8 cellular contexts compared by ENCODE assay signal in the genomic region with DNA sequence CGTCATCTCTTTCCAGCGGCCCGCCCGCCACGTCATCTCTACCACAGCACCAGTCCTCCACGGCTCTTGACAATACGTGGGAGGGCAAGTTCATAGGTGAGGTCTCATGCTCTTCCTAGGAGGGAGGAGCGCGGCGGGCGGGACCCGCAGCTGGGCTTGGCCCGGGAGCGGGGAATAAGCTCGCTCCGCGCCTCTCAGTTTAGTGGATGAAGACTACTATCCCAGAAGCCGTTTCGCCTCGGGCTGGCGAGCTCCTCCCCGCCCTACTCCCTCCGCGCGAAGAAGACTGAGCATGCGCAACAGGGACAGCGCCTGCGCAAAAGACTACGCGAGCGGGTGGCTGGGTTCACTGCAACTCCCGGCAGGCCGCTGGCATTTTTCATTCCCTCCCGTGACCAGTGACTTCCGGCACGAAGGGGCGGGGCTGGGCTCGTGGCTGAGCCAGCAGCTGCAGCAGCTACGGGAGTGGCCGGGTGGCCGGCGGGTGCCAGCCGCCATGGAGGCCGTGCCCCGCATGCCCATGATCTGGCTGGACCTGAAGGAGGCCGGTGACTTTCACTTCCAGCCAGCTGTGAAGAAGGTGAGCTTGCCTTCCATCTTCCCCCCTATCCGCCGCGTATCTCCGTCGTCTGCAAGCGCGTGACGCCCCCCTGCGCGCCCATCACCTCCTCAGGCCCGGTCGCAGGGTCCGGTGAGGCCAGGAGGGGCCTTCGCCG. TPM values are rescaled to one million over a fixed set of nuclear protein-coding genes. Genes with fewer than 3 reads are reported as not detected.
DNase-seq lines count a peak whose midpoint lies in the region; ATAC-seq and TF ChIP-seq lines count a peak whose summit lies in the region.

A gene with protein sequence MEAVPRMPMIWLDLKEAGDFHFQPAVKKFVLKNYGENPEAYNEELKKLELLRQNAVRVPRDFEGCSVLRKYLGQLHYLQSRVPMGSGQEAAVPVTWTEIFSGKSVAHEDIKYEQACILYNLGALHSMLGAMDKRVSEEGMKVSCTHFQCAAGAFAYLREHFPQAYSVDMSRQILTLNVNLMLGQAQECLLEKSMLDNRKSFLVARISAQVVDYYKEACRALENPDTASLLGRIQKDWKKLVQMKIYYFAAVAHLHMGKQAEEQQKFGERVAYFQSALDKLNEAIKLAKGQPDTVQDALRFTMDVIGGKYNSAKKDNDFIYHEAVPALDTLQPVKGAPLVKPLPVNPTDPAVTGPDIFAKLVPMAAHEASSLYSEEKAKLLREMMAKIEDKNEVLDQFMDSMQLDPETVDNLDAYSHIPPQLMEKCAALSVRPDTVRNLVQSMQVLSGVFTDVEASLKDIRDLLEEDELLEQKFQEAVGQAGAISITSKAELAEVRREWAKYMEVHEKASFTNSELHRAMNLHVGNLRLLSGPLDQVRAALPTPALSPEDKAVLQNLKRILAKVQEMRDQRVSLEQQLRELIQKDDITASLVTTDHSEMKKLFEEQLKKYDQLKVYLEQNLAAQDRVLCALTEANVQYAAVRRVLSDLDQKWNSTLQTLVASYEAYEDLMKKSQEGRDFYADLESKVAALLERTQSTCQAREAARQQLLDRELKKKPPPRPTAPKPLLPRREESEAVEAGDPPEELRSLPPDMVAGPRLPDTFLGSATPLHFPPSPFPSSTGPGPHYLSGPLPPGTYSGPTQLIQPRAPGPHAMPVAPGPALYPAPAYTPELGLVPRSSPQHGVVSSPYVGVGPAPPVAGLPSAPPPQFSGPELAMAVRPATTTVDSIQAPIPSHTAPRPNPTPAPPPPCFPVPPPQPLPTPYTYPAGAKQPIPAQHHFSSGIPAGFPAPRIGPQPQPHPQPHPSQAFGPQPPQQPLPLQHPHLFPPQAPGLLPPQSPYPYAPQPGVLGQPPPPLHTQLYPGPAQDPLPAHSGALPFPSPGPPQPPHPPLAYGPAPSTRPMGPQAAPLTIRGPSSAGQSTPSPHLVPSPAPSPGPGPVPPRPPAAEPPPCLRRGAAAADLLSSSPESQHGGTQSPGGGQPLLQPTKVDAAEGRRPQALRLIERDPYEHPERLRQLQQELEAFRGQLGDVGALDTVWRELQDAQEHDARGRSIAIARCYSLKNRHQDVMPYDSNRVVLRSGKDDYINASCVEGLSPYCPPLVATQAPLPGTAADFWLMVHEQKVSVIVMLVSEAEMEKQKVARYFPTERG (N-terminal part only) (plus strand): TSS at position 421 of the 716 bp plus-strand sequence. CDS start 76 bp downstream, at position 497.

- peaks cover 0 to 12% (median 0%) of the 10 kb centered on the region in 3 experiments for H3K36me3 ChIP-seq in naive thymus-derived CD4-positive, alpha-beta T cell (ENCODE audit: control insufficient read depth in 2 of 3, insufficient read depth in 3 of 3, low read length in 3 of 3)

- peak within 1 kb of the TSS; percentile 94 for H3K27ac ChIP-seq in RWPE1
- peak within 1 kb of the TSS; percentile 92 for H3K27ac ChIP-seq in naive thymus-derived CD4-positive, alpha-beta T cell (ENCODE audit: low read depth, low read length)

- POLR2A ChIA-PET in RWPE1 (lab: Yijun Ruan, JAX; ENCODE audit: low non-redundant PET), result interaction anchor here (0.6 kb wide), 1 partner anchor 286 kb away, joined by 7 read pairs; no protein-coding TSS in a partner anchor
- POLR2A ChIA-PET in naive thymus-derived CD4-positive, alpha-beta T cell (lab: Charles Lee), result interaction anchor here (0.6 to 1.1 kb wide), 6 partner anchors 18 to 685 kb away, joined by 3 to 6 read pairs (median 3); partner anchors contain the start of genes ELP6, KIF9 and KLHL18

- H3K27me3 ChIP-seq in naive thymus-derived CD4-positive, alpha-beta T cell (ENCODE audit: control insufficient read depth in 2 of 2, insufficient read depth in 2 of 2, low read length in 2 of 2), result no peaks in the 10 kb centered on the region

- H3K4me1 Mint-ChIP-seq in activated T-helper 17 cell treated with anti-CD3 and anti-CD28 coated beads, Interleukin-2, amount 50 U/mL, for 72 hours, result peaks cover 31% of the 10 kb centered on the region
- peaks cover 40 to 56% (median 48%) of the 10 kb centered on the region in 7 donors for H3K4me1 Mint-ChIP-seq in naive thymus-derived CD4-positive, alpha-beta T cell
- peaks cover 33 to 61% of the 10 kb centered on the region in 2 donors for H3K4me1 Mint-ChIP-seq in stimulated activated naive B cell treated with anti-CD40 and anti-IgM and Interleukin-4, amounts not matched to agents 10 μg/mL and 1 μg/mL and 100 μg/mL, for 72 hours

- H3K27me3 Mint-ChIP-seq in activated T-helper 17 cell treated with anti-CD3 and anti-CD28 coated beads, Interleukin-2, amount 50 U/mL, for 72 hours, result no peaks in the 10 kb centered on the region
- H3K27me3 Mint-ChIP-seq in naive thymus-derived CD4-positive, alpha-beta T cell, result peaks cover 0 to 2% (median 0%) of the 10 kb centered on the region in 5 donors
- H3K27me3 Mint-ChIP-seq in stimulated activated naive B cell treated with anti-CD40 and anti-IgM and Interleukin-4, amounts not matched to agents 10 μg/mL and 1 μg/mL and 100 μg/mL, for 72 hours, result no peaks in the 10 kb centered on the region

- H3K9me3 Mint-ChIP-seq in activated T-helper 17 cell treated with anti-CD3 and anti-CD28 coated beads, Interleukin-2, amount 50 U/mL, for 72 hours, result no peaks in the 10 kb centered on the region
- H3K9me3 Mint-ChIP-seq in naive thymus-derived CD4-positive, alpha-beta T cell, result no peaks in the 10 kb centered on the region
- no peaks in the 10 kb centered on the region for H3K9me3 Mint-ChIP-seq in stimulated activated naive B cell treated with anti-CD40 and anti-IgM and Interleukin-4, amounts not matched to agents 10 μg/mL and 1 μg/mL and 100 μg/mL, for 72 hours

- TF ChIP-seq CTCF in LNCaP clone FGC (IDR thresholded peaks at IDR 0.05; ENCODE audit: control insufficient read depth, extremely low read depth, insufficient read depth) (no peak), RWPE1 (conservative IDR thresholded peaks at IDR 0.05; ENCODE audit: low read depth) (no peak)

- H3K4me3 Mint-ChIP-seq in activated T-helper 17 cell treated with anti-CD3 and anti-CD28 coated beads, Interleukin-2, amount 50 U/mL, for 72 hours, result peak within 1 kb of the TSS; percentile 94
- H3K4me3 Mint-ChIP-seq in naive thymus-derived CD4-positive, alpha-beta T cell, result peak within 1 kb of the TSS; percentile 90 to 100 (median 98)
- H3K4me3 Mint-ChIP-seq in stimulated activated naive B cell treated with anti-CD40 and anti-IgM and Interleukin-4, amounts not matched to agents 10 μg/mL and 1 μg/mL and 100 μg/mL, for 72 hours, result peak within 1 kb of the TSS; percentile 94 to 100

- peaks cover 46% of the 10 kb centered on the region for H3K36me3 Mint-ChIP-seq in activated T-helper 17 cell treated with anti-CD3 and anti-CD28 coated beads, Interleukin-2, amount 50 U/mL, for 72 hours (ENCODE audit: low read depth)
- H3K36me3 Mint-ChIP-seq in naive thymus-derived CD4-positive, alpha-beta T cell, result peaks cover 0 to 13% (median 3%) of the 10 kb centered on the region in 5 donors
- peaks cover 17 to 30% of the 10 kb centered on the region in 2 donors for H3K36me3 Mint-ChIP-seq in stimulated activated naive B cell treated with anti-CD40 and anti-IgM and Interleukin-4, amounts not matched to agents 10 μg/mL and 1 μg/mL and 100 μg/mL, for 72 hours

- H3K4me3 ChIP-seq in LNCaP clone FGC (ENCODE audit: low read depth, low read length), result peak within 1 kb of the TSS; percentile 98
- peak within 1 kb of the TSS; percentile 86 for H3K4me3 ChIP-seq in naive thymus-derived CD4-positive, alpha-beta T cell (ENCODE audit: low read length)

- CTCF ChIA-PET in RWPE1 (lab: Yijun Ruan, JAX), result no interaction called here
- CTCF ChIA-PET in naive thymus-derived CD4-positive, alpha-beta T cell (lab: Charles Lee), result interaction anchor here (1.3 kb wide), 2 partner anchors 9 to 675 kb away, joined by 3 read pairs; no protein-coding TSS in a partner anchor

- H3K9me3 ChIP-seq in naive thymus-derived CD4-positive, alpha-beta T cell (ENCODE audit: control insufficient read depth in 2 of 3, low read length in 3 of 3), result no peaks in the 10 kb centered on the region

- peak; percentile 88 for ATAC-seq in activated T-helper 17 cell treated with anti-CD3 and anti-CD28 coated beads, Interleukin-2, amount 50 U/mL, for 72 hours (replicated peaks)
- ATAC-seq in naive thymus-derived CD4-positive, alpha-beta T cell, result peak; percentile 82
- ATAC-seq in stimulated activated naive B cell treated with anti-CD40 and anti-IgM and Interleukin-4, amounts not matched to agents 10 μg/mL and 1 μg/mL and 100 μg/mL, for 72 hours (replicated peaks), result peak; percentile 82

- H3K27ac Mint-ChIP-seq in activated T-helper 17 cell treated with anti-CD3 and anti-CD28 coated beads, Interleukin-2, amount 50 U/mL, for 72 hours, result peak within 1 kb of the TSS; percentile 99
- peak within 1 kb of the TSS; percentile 92 to 100 (median 99) for H3K27ac Mint-ChIP-seq in naive thymus-derived CD4-positive, alpha-beta T cell
- peak within 1 kb of the TSS; percentile 98 for H3K27ac Mint-ChIP-seq in stimulated activated naive B cell treated with anti-CD40 and anti-IgM and Interleukin-4, amounts not matched to agents 10 μg/mL and 1 μg/mL and 100 μg/mL, for 72 hours

- peak; percentile 98 for DNase-seq in Daoy (ENCODE audit: low read depth)
- peak; percentile 93 for DNase-seq in GOT3 (lab: John Stamatoyannopoulos, UW)
- DNase-seq in LNCaP clone FGC (ENCODE audit: low read depth), result peak; percentile 98
- DNase-seq in RWPE1 (ENCODE audit: low spot score), result peak; percentile 96
- DNase-seq in fibroblast of gingiva (ENCODE audit: low read depth), result peak; percentile 99
- DNase-seq in naive thymus-derived CD4-positive, alpha-beta T cell, result peak; percentile 96 to 99 (median 99)
- DNase-seq in stimulated activated naive B cell treated with anti-CD40 and anti-IgM and Interleukin-4, amounts not matched to agents 10 μg/mL and 1 μg/mL and 100 μg/mL, for 72 hours, result peak; percentile 99

- intact Hi-C loops in naive thymus-derived CD4-positive, alpha-beta T cell (cut with micrococcal nuclease), result loop anchor here (1.0 to 2.0 kb wide), 13 partner anchors 41 to 1228 kb away; partner anchors contain the start of genes ELP6 (in 2 of the 2), KIF9 (in 2 of the 2), KLHL18 (in 2 of the 2) and SETD2 (in 2 of the 2)

- peaks cover 23 to 26% of the 10 kb centered on the region in 2 donors for H3K4me1 ChIP-seq in naive thymus-derived CD4-positive, alpha-beta T cell (ENCODE audit: control insufficient read depth in 2 of 2, insufficient read depth in 2 of 2, low read length in 2 of 2)

RNA-seq across cellular contexts. Expression of the gene that starts here (rescaled TPM):
- total RNA-seq in Daoy (2014; rRNA removed; shearing (Covaris generic)), result 10.8 and 15.1 TPM in 2 replicates
- 10 to 100 TPM; 28.7 to 32.0 TPM for total RNA-seq in activated T-helper 17 cell treated with anti-CD3 and anti-CD28 coated beads, Interleukin-2, amount 50 U/mL, for 72 hours
- 10 to 100 TPM; 35.8 to 51.2 (median 38.5) TPM for total RNA-seq in naive thymus-derived CD4-positive, alpha-beta T cell
- polyA plus RNA-seq in naive thymus-derived CD4-positive, alpha-beta T cell, result 1 to 10 TPM; 1.4 to 4.0 TPM

Comparison
In these comparisons a context has a peak if more than half of its experiments do, and no peak if none do; other contexts are left out.
1. Peak in every context shown above with its lines: DNase-seq, ATAC-seq, H3K4me3 ChIP-seq and H3K27ac ChIP-seq.